In genomic region chr1:24426738-24427468, GRCh38 we compare ENCODE assay signal across 1 cellular context.
A peak's percentile ranks its signal among the peaks of the same experiment; 100 is the strongest.
TF ChIP-seq lines count a peak whose summit lies in the region.

No MANE protein-coding gene starts in this region.

TF ChIP-seq in HEK293, 187 proteins besides CTCF, POLR2A, EP300 and RAD21 (continued from another document):
- TF ChIP-seq ZBTB20 (tag by site-specific recombination; IDR thresholded peaks at IDR 0.05): no peak
- no peak for TF ChIP-seq ZNF561 (tag by site-specific recombination; IDR thresholded peaks at IDR 0.05; ENCODE audit: borderline replicate concordance)
- TF ChIP-seq HOXA7 (CRISPR knock-in tag; IDR thresholded peaks at IDR 0.05; ENCODE audit: borderline replicate concordance): no peak
- no peak for TF ChIP-seq ZNF138 (tag by site-specific recombination; IDR thresholded peaks at IDR 0.05; ENCODE audit: borderline replicate concordance)
- TF ChIP-seq SP7 (tag by site-specific recombination; IDR thresholded peaks at IDR 0.05): peak; percentile 84
- TF ChIP-seq ZSCAN23 (tag by site-specific recombination; IDR thresholded peaks at IDR 0.05): no peak
TF ChIP-seq in HEK293: peak in this region for 2.
